In genomic region chr14:69755299-69755698, GRCh38 we compare ENCODE assay signal across 22 cellular contexts. TPM values are rescaled to one million over a fixed set of nuclear protein-coding genes. Genes with fewer than 3 reads are reported as not detected.
A peak's percentile ranks its signal among the peaks of the same experiment; 100 is the strongest.
DNase-seq lines count a peak whose midpoint lies in the region; ATAC-seq and TF ChIP-seq lines count a peak whose summit lies in the region.
"Had no signal": no experiment of that assay in that cellular context is flagged by ENCODE, and none has a peak within 500 bp of the region (broad histone marks: within the 10 kb centered on the region; RNA-seq: fewer than 3 reads in every experiment).

No MANE protein-coding gene starts in this region.

- no peaks in the 10 kb centered on the region for H3K4me1 ChIP-seq in prostate gland (replicated peaks)

- peak overlapping the region; percentile 41 for H3K27ac Mint-ChIP-seq in T-helper 2 cell treated with Interferon-gamma antibody and Interleukin-4, amounts not matched to agents 5 μg/mL and 100 μg/mL, for 36 hours
- H3K27ac Mint-ChIP-seq in activated naive CD8-positive, alpha-beta T cell treated with anti-CD3 and anti-CD28 coated beads, Interleukin-2, amount 10 ng/mL, durations not matched to agents 7 days and 5 days = peak overlapping the region; percentile 85
- H3K27ac Mint-ChIP-seq: GM23338 had no signal

- TF ChIP-seq CTCF in prostate gland (IDR thresholded peaks at IDR 0.05) (no peak), brain microvascular endothelial cell (IDR thresholded peaks at IDR 0.05; ENCODE audit: low read depth, low read length, missing control alignments) (no peak)

- intact Hi-C loops in prostate gland (cut with DNase I) = no loop called here

- DNase-seq in T-helper 2 cell treated with Interferon-gamma antibody and Interleukin-4, amounts not matched to agents 5 μg/mL and 100 μg/mL, for 36 hours (ENCODE audit: low spot score) = no peak
- no peak for DNase-seq in T-helper 2 cell
- peak; percentile 70 for DNase-seq in MV-4-11 (lab: John Stamatoyannopoulos, UW)
- DNase-seq in activated naive CD8-positive, alpha-beta T cell treated with anti-CD3 and anti-CD28 coated beads, Interleukin-2, amount 10 ng/mL, durations not matched to agents 7 days and 5 days = no peak
- no peak for DNase-seq in prostate gland (ENCODE audit: low spot score)
- no peak for DNase-seq in brain microvascular endothelial cell
- DNase-seq in stimulated activated naive CD4-positive, alpha-beta T cell (lab: John Stamatoyannopoulos, UW) = no peak
- DNase-seq: activated CD4-positive, alpha-beta T cell treated with anti-CD3 and anti-CD28 coated beads, Interleukin-2, amount 50 U/mL, for 48 hours; DMS79 treated with DMSO at 0.1 percent for 48 hours; heart left ventricle; islet precursor cell; mesendoderm; MG63; NCI-H82; right lobe of liver; trophoblast cell had no signal

- H3K27me3 ChIP-seq in prostate gland (replicated peaks; ENCODE audit: insufficient read depth) (no peaks in the 10 kb centered on the region), brain microvascular endothelial cell (replicated peaks) (no peaks in the 10 kb centered on the region)
- H3K27me3 ChIP-seq: heart left ventricle, MG63, neutrophil, right lobe of liver had no signal

- no peaks in the 10 kb centered on the region for H3K36me3 ChIP-seq in prostate gland
- H3K36me3 ChIP-seq in brain microvascular endothelial cell (replicated peaks) = no peaks in the 10 kb centered on the region
- H3K36me3 ChIP-seq: heart left ventricle, MG63, neutrophil, right lobe of liver had no signal

- no peak for ATAC-seq in activated naive CD8-positive, alpha-beta T cell treated with anti-CD3 and anti-CD28 coated beads, Interleukin-2, amount 10 ng/mL, durations not matched to agents 7 days and 5 days (ENCODE audit: low read depth)
- ATAC-seq in HG03439 (IDR thresholded peaks at IDR 0.05; ENCODE audit: unreplicated experiment) = no peak
- ATAC-seq: A549, GM23338, heart left ventricle had no signal

- H3K27ac ChIP-seq in prostate gland = peak overlapping the region; percentile 69 to 85
- no peak overlapping the region for H3K27ac ChIP-seq in brain microvascular endothelial cell
- H3K27ac ChIP-seq: A549, C4-2B, coronary artery, heart left ventricle, neutrophil, right lobe of liver had no signal

- H3K9me3 Mint-ChIP-seq in T-helper 2 cell treated with Interferon-gamma antibody and Interleukin-4, amounts not matched to agents 5 μg/mL and 100 μg/mL, for 36 hours = no peaks in the 10 kb centered on the region
- peaks cover 1% of the 10 kb centered on the region for H3K9me3 Mint-ChIP-seq in activated naive CD8-positive, alpha-beta T cell treated with anti-CD3 and anti-CD28 coated beads, Interleukin-2, amount 10 ng/mL, durations not matched to agents 7 days and 5 days
- H3K9me3 Mint-ChIP-seq: GM23338 had no signal

- H3K9me3 ChIP-seq in prostate gland = no peaks in the 10 kb centered on the region
- H3K9me3 ChIP-seq: A549, heart left ventricle, MG63, neutrophil, right lobe of liver had no signal

- H3K4me1 Mint-ChIP-seq in T-helper 2 cell treated with Interferon-gamma antibody and Interleukin-4, amounts not matched to agents 5 μg/mL and 100 μg/mL, for 36 hours (ENCODE audit: low read depth) = peaks cover 15% of the 10 kb centered on the region
- peaks cover 7% of the 10 kb centered on the region for H3K4me1 Mint-ChIP-seq in activated naive CD8-positive, alpha-beta T cell treated with anti-CD3 and anti-CD28 coated beads, Interleukin-2, amount 10 ng/mL, durations not matched to agents 7 days and 5 days

- in situ Hi-C loops in brain microvascular endothelial cell (cut with HindIII; ENCODE audit: low pct_ligation_motif_present, low sequenced_read_pairs) = no loop called here

- POLR2A ChIA-PET in activated naive CD8-positive, alpha-beta T cell treated with anti-CD3 and anti-CD28 coated beads, Interleukin-2, amount 10 ng/mL, durations not matched to agents 7 days and 5 days (lab: Charles Lee) = interaction anchor here (0.6 to 3.6 kb wide), 2 partner anchors 12 to 41 kb away, joined by 3 to 21 read pairs; partner anchors contain the start of gene SRSF5

- no peak for TF ChIP-seq POLR2A in prostate gland (IDR thresholded peaks at IDR 0.05)

- H3K27me3 Mint-ChIP-seq in T-helper 2 cell treated with Interferon-gamma antibody and Interleukin-4, amounts not matched to agents 5 μg/mL and 100 μg/mL, for 36 hours (ENCODE audit: low read depth) = peaks cover 2% of the 10 kb centered on the region
- H3K27me3 Mint-ChIP-seq in activated naive CD8-positive, alpha-beta T cell treated with anti-CD3 and anti-CD28 coated beads, Interleukin-2, amount 10 ng/mL, durations not matched to agents 7 days and 5 days = no peaks in the 10 kb centered on the region

- H3K4me3 ChIP-seq in prostate gland (no peak overlapping the region), brain microvascular endothelial cell (ENCODE audit: low read depth, low read length) (no peak overlapping the region)
- H3K4me3 ChIP-seq: A549, coronary artery, GM23338, heart left ventricle, MG63, right lobe of liver had no signal

- peaks cover 2% of the 10 kb centered on the region for H3K36me3 Mint-ChIP-seq in T-helper 2 cell treated with Interferon-gamma antibody and Interleukin-4, amounts not matched to agents 5 μg/mL and 100 μg/mL, for 36 hours (ENCODE audit: low read depth)
- no peaks in the 10 kb centered on the region for H3K36me3 Mint-ChIP-seq in activated naive CD8-positive, alpha-beta T cell treated with anti-CD3 and anti-CD28 coated beads, Interleukin-2, amount 10 ng/mL, durations not matched to agents 7 days and 5 days

- H3K4me3 Mint-ChIP-seq in T-helper 2 cell treated with Interferon-gamma antibody and Interleukin-4, amounts not matched to agents 5 μg/mL and 100 μg/mL, for 36 hours = no peak overlapping the region
- no peak overlapping the region for H3K4me3 Mint-ChIP-seq in activated naive CD8-positive, alpha-beta T cell treated with anti-CD3 and anti-CD28 coated beads, Interleukin-2, amount 10 ng/mL, durations not matched to agents 7 days and 5 days
- H3K4me3 Mint-ChIP-seq: GM23338 had no signal

RNA-seq across cellular contexts. Expression of gene SRSF5, which starts 11.6 kb away (rescaled TPM):
- 100 to 1,000 TPM; 565 to 587 TPM for total RNA-seq in activated naive CD8-positive, alpha-beta T cell treated with anti-CD3 and anti-CD28 coated beads, Interleukin-2, amount 10 ng/mL, durations not matched to agents 7 days and 5 days
- 100 to 1,000 TPM; 206 to 338 TPM for total RNA-seq in prostate gland

RNA-seq across cellular contexts. Expression of gene SLC10A1, which starts 41.7 kb away (rescaled TPM):
- not detected for total RNA-seq in activated naive CD8-positive, alpha-beta T cell treated with anti-CD3 and anti-CD28 coated beads, Interleukin-2, amount 10 ng/mL, durations not matched to agents 7 days and 5 days
- not detected for total RNA-seq in prostate gland
- total RNA-seq: GM23338, heart left ventricle had no signal
